5 cellular contexts compared by ENCODE assay signal in genomic region chr12:131542351-131542750, GRCh38.
"Had no signal": no experiment of that assay in that cellular context is flagged by ENCODE, and none has a peak within 500 bp of the region (broad histone marks: within the 10 kb centered on the region; RNA-seq: fewer than 3 reads in every experiment).

No MANE protein-coding gene starts in this region.

- H3K27ac Mint-ChIP-seq: GM23338, H9 had no signal

- H3K4me1 Mint-ChIP-seq: GM23338, H9 had no signal

- H3K4me3 Mint-ChIP-seq: GM23338, H9 had no signal

- DNase-seq: H9, HCEC 1CT, IMR-90, KG1 had no signal
